Comparison of ENCODE assay signal across 22 cellular contexts in genomic region chr4:157888281-157888680, GRCh38.
DNase-seq lines count a peak whose midpoint lies in the region; TF ChIP-seq lines count a peak whose summit lies in the region.
"Had no signal": no experiment of that assay in that cellular context is flagged by ENCODE, and none has a peak within 500 bp of the region (broad histone marks: within the 10 kb centered on the region; RNA-seq: fewer than 3 reads in every experiment).

No MANE protein-coding gene starts in this region.

- TF ChIP-seq CTCF in adrenal gland (IDR thresholded peaks at IDR 0.05): no peak

- WGBS in adrenal gland, 4 donors: 83 to 96% (median 88%) methylated on average over 4 of the region's 4 CpGs

- no peaks in the 10 kb centered on the region for H3K27me3 ChIP-seq in adrenal gland
- H3K27me3 ChIP-seq: BE2C; BLaER1 treated with 17β-estradiol and CSF1 and Interleukin-3, amounts not matched to agents 10 nM and 100 nM had no signal

- intact Hi-C loops in adrenal gland (cut with DNase I): no loop called here

- DNase-seq in NCI-H748 (lab: John Stamatoyannopoulos, UW; ENCODE audit: unreplicated experiment) (peak; percentile 59), NCI-H748 treated with DMSO at 0.1 percent for 48 hours (lab: John Stamatoyannopoulos, UW) (no peak), NCI-H2171 (lab: John Stamatoyannopoulos, UW) (peak; percentile 5), cerebellar cortex (ENCODE audit: low spot score) (peak; percentile 72), pons (ENCODE audit: low spot score) (peak; percentile 9), adrenal gland (no peak), germinal center (ENCODE audit: low spot score) (no peak), T-helper 1 cell (no peak)
- DNase-seq: 8988T; ACHN; AML-193; BE2C; CD4-positive, alpha-beta T cell; CD8-positive, alpha-beta memory T cell; DMS 273 treated with DMSO at 0.1 percent for 48 hours; DMS79; EL; GF-D8; H7; HCEC 1CT had no signal

- no peak overlapping the region for H3K4me3 ChIP-seq in adrenal gland
- H3K4me3 ChIP-seq: A549; BLaER1 treated with 17β-estradiol and CSF1 and Interleukin-3, amounts not matched to agents 10 nM and 100 nM had no signal

- no peaks in the 10 kb centered on the region for H3K36me3 ChIP-seq in adrenal gland (replicated peaks in 1 of 2)
- H3K36me3 ChIP-seq: BE2C; BLaER1 treated with 17β-estradiol and CSF1 and Interleukin-3, amounts not matched to agents 10 nM and 100 nM had no signal

- H3K27ac ChIP-seq in adrenal gland: no peak overlapping the region
- H3K27ac ChIP-seq: A549; BLaER1 treated with 17β-estradiol and CSF1 and Interleukin-3, amounts not matched to agents 10 nM and 100 nM had no signal

- no peaks in the 10 kb centered on the region for H3K4me1 ChIP-seq in adrenal gland (replicated peaks in 1 of 2)
- H3K4me1 ChIP-seq: A549, BE2C had no signal

- no peaks in the 10 kb centered on the region for H3K9me3 ChIP-seq in adrenal gland (replicated peaks in 1 of 3)
- H3K9me3 ChIP-seq: A549; BE2C; BLaER1 treated with 17β-estradiol and CSF1 and Interleukin-3, amounts not matched to agents 10 nM and 100 nM had no signal

- TF ChIP-seq POLR2A in adrenal gland (IDR thresholded peaks at IDR 0.05): no peak

Comparison
In these comparisons a context has a peak if more than half of its experiments do, and no peak if none do; other contexts are left out.
1. DNase-seq: peak in NCI-H748 (single experiment), NCI-H2171 (single experiment), cerebellar cortex (single experiment) and pons (single experiment); none in NCI-H748 treated with DMSO at 0.1 percent for 48 hours (single experiment), adrenal gland (0 of 7), germinal center (single experiment) and T-helper 1 cell (0 of 5).